Comparison of ENCODE assay signal across 22 cellular contexts in genomic region chrX:70969635-70970481, GRCh38. TPM values are rescaled to one million over a fixed set of nuclear protein-coding genes. Genes with fewer than 3 reads are reported as not detected.
DNase-seq lines count a peak whose midpoint lies in the region; ATAC-seq and TF ChIP-seq lines count a peak whose summit lies in the region.
"Had no signal": no experiment of that assay in that cellular context is flagged by ENCODE, and none has a peak within 500 bp of the region (broad histone marks: within the 10 kb centered on the region; RNA-seq: fewer than 3 reads in every experiment).

No MANE protein-coding gene starts in this region.

- H3K9me3 Mint-ChIP-seq in WTC11: 0 out of 2 replicates have a peak, but pooled peaks cover 3% of the 10 kb centered on the region
- H3K9me3 Mint-ChIP-seq: dendritic cell treated with granulocyte-macrophage colony-stimulating factor and Interleukin-4, amounts not matched to agents 40 ng/mL and 50 ng/mL, for 4 days; T-helper 2 cell treated with Interferon-gamma antibody and Interleukin-4, amounts not matched to agents 5 μg/mL and 100 μg/mL, for 36 hours had no signal

- peaks cover 20% of the 10 kb centered on the region for H3K4me1 Mint-ChIP-seq in WTC11

- CTCF ChIA-PET in WTC11 (lab: Charles Lee): interaction anchor here (0.6 to 1.8 kb wide), 13 partner anchors 9 to 695 kb away, joined by 3 to 14 read pairs (median 4); partner anchors contain the start of gene MED12

- H3K27me3 Mint-ChIP-seq in WTC11 (ENCODE audit: low read depth): no peaks in the 10 kb centered on the region
- H3K27me3 Mint-ChIP-seq: dendritic cell treated with granulocyte-macrophage colony-stimulating factor and Interleukin-4, amounts not matched to agents 40 ng/mL and 50 ng/mL, for 4 days; naive B cell had no signal

- peak overlapping the region; percentile 99 for H3K27ac Mint-ChIP-seq in WTC11
- H3K27ac Mint-ChIP-seq: CD4-positive, CD25-positive, alpha-beta regulatory T cell; dendritic cell treated with granulocyte-macrophage colony-stimulating factor and Interleukin-4, amounts not matched to agents 40 ng/mL and 50 ng/mL, for 4 days; T-helper 2 cell treated with Interferon-gamma antibody and Interleukin-4, amounts not matched to agents 5 μg/mL and 100 μg/mL, for 36 hours had no signal

- POLR2A ChIA-PET in WTC11 (lab: Charles Lee): interaction anchor here (0.6 to 2.3 kb wide), 8 partner anchors 21 to 517 kb away, joined by 3 to 8 read pairs (median 3); partner anchors contain the start of gene SLC7A3

- H3K4me1 ChIP-seq in HAP-1: peaks cover 23% of the 10 kb centered on the region
- H3K4me1 ChIP-seq: heart right ventricle, left ventricle myocardium inferior, psoas muscle had no signal

- no peaks in the 10 kb centered on the region for H3K36me3 ChIP-seq in HAP-1 (replicated peaks)
- H3K36me3 ChIP-seq: heart right ventricle, left ventricle myocardium inferior had no signal

- DNase-seq in NCI-H82 (lab: John Stamatoyannopoulos, UW) (peak; percentile 28), NCI-H82 treated with DMSO at 0.1 percent for 48 hours (lab: John Stamatoyannopoulos, UW; ENCODE audit: unreplicated experiment) (no peak), HAP-1 (ENCODE audit: low spot score in 2 of 2) (peak; percentile 86 to 92), WTC11 (ENCODE audit: low spot score) (peak; percentile 20), iPS-NIHi7 (ENCODE audit: extremely low spot score) (peak; percentile 17), DMS79 treated with DMSO at 0.1 percent for 48 hours (lab: John Stamatoyannopoulos, UW) (no peak), cardiac septum (ENCODE audit: low spot score) (no peak)
- DNase-seq: 8988T; activated CD4-positive, alpha-beta T cell treated with anti-CD3 and anti-CD28 coated beads for 4 hours; heart right ventricle; left ventricle myocardium inferior; naive B cell; NK-92 treated with Interleukin-12 subunit alpha and Interleukin-12 subunit beta, amount 100 ng/mL, for 24 hours; psoas muscle; SHP77 treated with DMSO at 0.1 percent for 48 hours; stimulated activated CD4-positive, alpha-beta T cell treated with anti-CD3 and anti-CD28 coated beads, Interleukin-12 subunit alpha, Interleukin-12 subunit beta, amount 100 ng/mL, for 4 hours had no signal

- no peaks in the 10 kb centered on the region for H3K36me3 Mint-ChIP-seq in WTC11
- H3K36me3 Mint-ChIP-seq: CD4-positive, CD25-positive, alpha-beta regulatory T cell; naive B cell had no signal

- H3K4me3 ChIP-seq in HAP-1: peak overlapping the region; percentile 3; the same call in 1 of the 2 replicates
- H3K4me3 ChIP-seq: heart right ventricle, left ventricle myocardium inferior, psoas muscle had no signal

- peak; percentile 98 for ATAC-seq in WTC11
- ATAC-seq in HG03196 (IDR thresholded peaks at IDR 0.05; ENCODE audit: unreplicated experiment): no peak
- ATAC-seq: heart right ventricle, psoas muscle had no signal

- H3K4me3 Mint-ChIP-seq in WTC11: peak overlapping the region; percentile 65
- H3K4me3 Mint-ChIP-seq: dendritic cell treated with granulocyte-macrophage colony-stimulating factor and Interleukin-4, amounts not matched to agents 40 ng/mL and 50 ng/mL, for 4 days had no signal

- no peaks in the 10 kb centered on the region for H3K27me3 ChIP-seq in HAP-1 (ENCODE audit: low read depth)

- H3K9me3 ChIP-seq in HAP-1: no peaks in the 10 kb centered on the region
- H3K9me3 ChIP-seq: heart right ventricle, left ventricle myocardium inferior, psoas muscle had no signal

- no peak for TF ChIP-seq CTCF in WTC11 (IDR thresholded peaks at IDR 0.05)

- intact Hi-C loops in cardiac septum (cut with DNase I): loop anchor here (5.0 kb wide), 1 partner anchor 207 kb away; no protein-coding TSS in a partner anchor

- in situ Hi-C loops in HAP-1 (cut with MboI; ENCODE audit: low sequenced_read_pairs): no loop called here

TF ChIP-seq in WTC11, 78 proteins besides CTCF, POLR2A, EP300 and RAD21 (continues in another document):
- TF ChIP-seq HMGA2 (CRISPR knock-in tag; IDR thresholded peaks at IDR 0.05): no peak
- no peak for TF ChIP-seq TEAD1 (CRISPR knock-in tag; IDR thresholded peaks at IDR 0.05)
- TF ChIP-seq EMX1 (CRISPR knock-in tag; IDR thresholded peaks at IDR 0.05): no peak
- no peak for TF ChIP-seq NFATC4 (CRISPR knock-in tag; IDR thresholded peaks at IDR 0.05)
- no peak for TF ChIP-seq ZSCAN18 (CRISPR knock-in tag; IDR thresholded peaks at IDR 0.05)
- no peak for TF ChIP-seq JUN (CRISPR knock-in tag; IDR thresholded peaks at IDR 0.05)
- TF ChIP-seq CREM (CRISPR knock-in tag; IDR thresholded peaks at IDR 0.05): no peak
- TF ChIP-seq GABPB1 (CRISPR knock-in tag; IDR thresholded peaks at IDR 0.05): no peak
- no peak for TF ChIP-seq NR1H2 (CRISPR knock-in tag; IDR thresholded peaks at IDR 0.05)
- no peak for TF ChIP-seq ZNF512 (CRISPR knock-in tag; IDR thresholded peaks at IDR 0.05; ENCODE audit: borderline replicate concordance)
- no peak for TF ChIP-seq NFE2L1 (CRISPR knock-in tag; IDR thresholded peaks at IDR 0.05)
- TF ChIP-seq ZNF138 (CRISPR knock-in tag; conservative IDR thresholded peaks at IDR 0.05): no peak
- no peak for TF ChIP-seq ATF1 (CRISPR knock-in tag; IDR thresholded peaks at IDR 0.05)
- TF ChIP-seq ARID4B (CRISPR knock-in tag; IDR thresholded peaks at IDR 0.05; ENCODE audit: borderline replicate concordance): no peak
- no peak for TF ChIP-seq ZNF425 (CRISPR knock-in tag; conservative IDR thresholded peaks at IDR 0.05)

RNA-seq across cellular contexts. Expression of gene SLC7A3, which starts 39.0 kb away (rescaled TPM):
- 131 to 164 TPM (median 134 TPM) in 3 replicates for total RNA-seq in WTC11 (2021)
- not detected for total RNA-seq in cardiac septum
- total RNA-seq: CD4-positive, CD25-positive, alpha-beta regulatory T cell; G401; heart right ventricle; left ventricle myocardium inferior; M059J; psoas muscle had no signal

Comparison
In these comparisons a context has a peak if more than half of its experiments do, and no peak if none do; other contexts are left out.
1. DNase-seq: peak in NCI-H82 (single experiment), HAP-1 (2 of 2), WTC11 (single experiment) and iPS-NIHi7 (single experiment); none in NCI-H82 treated with DMSO at 0.1 percent for 48 hours (single experiment), DMS79 treated with DMSO at 0.1 percent for 48 hours (single experiment) and cardiac septum (single experiment).
2. RNA of gene SLC7A3, which starts 39.0 kb away (total RNA-seq): 131 to 164 TPM in WTC11; not detected in cardiac septum (single experiment); every median in the first group is over 100 times any median in the second.